In genomic region chr21:31780944-31781343, GRCh38 we compare ENCODE assay signal across 10 cellular contexts. TPM values are rescaled to one million over a fixed set of nuclear protein-coding genes. Genes with fewer than 3 reads are reported as not detected.
DNase-seq lines count a peak whose midpoint lies in the region; ATAC-seq and TF ChIP-seq lines count a peak whose summit lies in the region.
"Had no signal": no experiment of that assay in that cellular context is flagged by ENCODE, and none has a peak within 500 bp of the region (broad histone marks: within the 10 kb centered on the region; RNA-seq: fewer than 3 reads in every experiment).

No MANE protein-coding gene starts in this region.

- TF ChIP-seq POLR2A in right lobe of liver (IDR thresholded peaks at IDR 0.05) (no peak), erythroblast (IDR thresholded peaks at IDR 0.05; ENCODE audit: low read length) (no peak)

- no peak overlapping the region for H3K4me3 ChIP-seq in DOHH2 (ENCODE audit: low read length)
- H3K4me3 ChIP-seq in right lobe of liver = no peak overlapping the region

- peaks cover 36% of the 10 kb centered on the region for H3K4me1 ChIP-seq in DOHH2 (ENCODE audit: control insufficient read depth, low read length)
- no peaks in the 10 kb centered on the region for H3K4me1 ChIP-seq in right lobe of liver

- ATAC-seq in right lobe of liver (peak in 2 of 4 donors; percentile 28 to 61), HG03095 (IDR thresholded peaks at IDR 0.05; ENCODE audit: unreplicated experiment) (no peak)

- H3K79me2 ChIP-seq in DOHH2 (ENCODE audit: control insufficient read depth, low read length) = no peaks in the 10 kb centered on the region

- H3K27me3 ChIP-seq in DOHH2 (ENCODE audit: control insufficient read depth, low read length) (no peaks in the 10 kb centered on the region), right lobe of liver (no peaks in the 10 kb centered on the region)

- peak; percentile 39 for DNase-seq in NCI-H1105 (lab: John Stamatoyannopoulos, UW)
- DNase-seq in RPMI8226 = peak; percentile 42
- DNase-seq in right lobe of liver = no peak
- DNase-seq in AG08396 (ENCODE audit: low spot score) = no peak
- DNase-seq in activated CD4-positive, alpha-beta T cell treated with anti-CD3 and anti-CD28 coated beads for 1 hour = no peak
- DNase-seq in erythroblast (lab: John Stamatoyannopoulos, UW) = no peak
- DNase-seq: mesenchymal stem cell; stimulated activated CD4-positive, alpha-beta T cell treated with anti-CD3 and anti-CD28 coated beads, Interleukin-12 subunit alpha, Interleukin-12 subunit beta, amount 100 ng/mL, for 4 hours had no signal

- 35% methylated on average over 4 of the region's 4 CpGs for WGBS in right lobe of liver (ENCODE audit: insufficient coverage, low coverage, low lambda C conversion rate, missing lambda C conversion rate)

- H3K27ac ChIP-seq in DOHH2 (ENCODE audit: low read depth, low read length) = no peak overlapping the region
- H3K27ac ChIP-seq in right lobe of liver = no peak overlapping the region

- intact Hi-C loops in right lobe of liver (cut with DNase I) = loop anchor here in 1 of 2 donors (10.0 kb wide), 1 partner anchor 474 kb away; no protein-coding TSS in a partner anchor

- peak overlapping the region; percentile 25; the same call in 1 of the 2 replicates for H3K4me2 ChIP-seq in DOHH2 (ENCODE audit: low read length)

- H3F3A ChIP-seq in DOHH2 (ENCODE audit: control insufficient read depth, insufficient read depth) = peaks cover 4% of the 10 kb centered on the region; the same call in 1 of the 2 replicates

- H4K20me1 ChIP-seq in DOHH2 (ENCODE audit: control insufficient read depth, insufficient read depth, low read depth, low read length) = no peaks in the 10 kb centered on the region

- peak; percentile 76 for TF ChIP-seq CTCF in DOHH2 (IDR thresholded peaks at IDR 0.05; ENCODE audit: low read depth, low read length, poor library complexity, severe bottlenecking)
- TF ChIP-seq CTCF in right lobe of liver (IDR thresholded peaks at IDR 0.05) = peak in 3 of 4 donors; percentile 13 to 28 (median 26)

- no peaks in the 10 kb centered on the region for H3K36me3 ChIP-seq in DOHH2 (ENCODE audit: control insufficient read depth, low read length)
- no peaks in the 10 kb centered on the region for H3K36me3 ChIP-seq in right lobe of liver

- no peaks in the 10 kb centered on the region for H3K9me2 ChIP-seq in DOHH2 (replicated peaks; ENCODE audit: control insufficient read depth, low read length)

- no peaks in the 10 kb centered on the region for H3K9me3 ChIP-seq in DOHH2 (ENCODE audit: control insufficient read depth, insufficient read depth, low read length)
- H3K9me3 ChIP-seq in right lobe of liver = no peaks in the 10 kb centered on the region

RNA-seq across cellular contexts. Expression of gene SCAF4, which starts 49.0 kb away (rescaled TPM):
- 10 to 100 TPM; 10.1 to 18.5 (median 13.7) TPM for total RNA-seq in right lobe of liver

Comparison
In these comparisons a context has a peak if more than half of its experiments do, and no peak if none do; other contexts are left out.
1. DNase-seq: peak in NCI-H1105 (single experiment) and RPMI8226 (single experiment); none in right lobe of liver (0 of 3), AG08396 (single experiment), activated CD4-positive, alpha-beta T cell treated with anti-CD3 and anti-CD28 coated beads for 1 hour (single experiment) and erythroblast (0 of 2).